13 cellular contexts compared by ENCODE assay signal in genomic region chrX:17642891-17643290, GRCh38.
DNase-seq lines count a peak whose midpoint lies in the region; ATAC-seq and TF ChIP-seq lines count a peak whose summit lies in the region.
"Had no signal": no experiment of that assay in that cellular context is flagged by ENCODE, and none has a peak within 500 bp of the region (broad histone marks: within the 10 kb centered on the region; RNA-seq: fewer than 3 reads in every experiment).

No MANE protein-coding gene starts in this region.

- H3K4me3 Mint-ChIP-seq in stimulated activated naive CD8-positive, alpha-beta T cell treated with anti-CD3 and anti-CD28 coated beads, Interleukin-15, amount 100 ng/mL, for 72 hours, result peak overlapping the region in 1 of 2 donors; percentile 29
- no peak overlapping the region for H3K4me3 Mint-ChIP-seq in activated T-helper 17 cell treated with anti-CD3 and anti-CD28 coated beads, Interleukin-2, amount 50 U/mL, for 72 hours
- no peak overlapping the region for H3K4me3 Mint-ChIP-seq in activated naive CD8-positive, alpha-beta T cell treated with anti-CD3 and anti-CD28 coated beads, Interleukin-2, amount 50 U/mL, for 24 hours
- H3K4me3 Mint-ChIP-seq in GM23338, result no peak overlapping the region
- H3K4me3 Mint-ChIP-seq: CD14-positive monocyte; CD4-positive, alpha-beta memory T cell had no signal

- H2AFZ ChIP-seq in GM23338, result no peak overlapping the region
- H2AFZ ChIP-seq: GM23248 had no signal

- no peak overlapping the region for H3K4me2 ChIP-seq in GM23338
- H3K4me2 ChIP-seq: BLaER1 had no signal

- no peaks in the 10 kb centered on the region for H4K20me1 ChIP-seq in GM23338 (replicated peaks; ENCODE audit: insufficient read depth)
- H4K20me1 ChIP-seq: BLaER1 had no signal

- H3K36me3 Mint-ChIP-seq in activated T-helper 17 cell treated with anti-CD3 and anti-CD28 coated beads, Interleukin-2, amount 50 U/mL, for 72 hours (ENCODE audit: low read depth), result no peaks in the 10 kb centered on the region
- H3K36me3 Mint-ChIP-seq in activated naive CD8-positive, alpha-beta T cell treated with anti-CD3 and anti-CD28 coated beads, Interleukin-2, amount 50 U/mL, for 24 hours (ENCODE audit: low read depth), result no peaks in the 10 kb centered on the region
- H3K36me3 Mint-ChIP-seq in GM23338 (ENCODE audit: low read depth), result no peaks in the 10 kb centered on the region
- H3K36me3 Mint-ChIP-seq: CD14-positive monocyte; CD4-positive, alpha-beta memory T cell had no signal

- no peaks in the 10 kb centered on the region for H3K9me2 ChIP-seq in GM23338 (ENCODE audit: insufficient read depth)

- H3K4me3 ChIP-seq in GM23338, result no peak overlapping the region
- H3K4me3 ChIP-seq: BLaER1, GM23248 had no signal

- H3K27ac Mint-ChIP-seq in stimulated activated naive CD8-positive, alpha-beta T cell treated with anti-CD3 and anti-CD28 coated beads, Interleukin-15, amount 100 ng/mL, for 72 hours, result no peak overlapping the region
- H3K27ac Mint-ChIP-seq in activated T-helper 17 cell treated with anti-CD3 and anti-CD28 coated beads, Interleukin-2, amount 50 U/mL, for 72 hours, result no peak overlapping the region
- H3K27ac Mint-ChIP-seq in activated naive CD8-positive, alpha-beta T cell treated with anti-CD3 and anti-CD28 coated beads, Interleukin-2, amount 50 U/mL, for 24 hours, result no peak overlapping the region
- no peak overlapping the region for H3K27ac Mint-ChIP-seq in GM23338
- H3K27ac Mint-ChIP-seq: CD14-positive monocyte; CD4-positive, alpha-beta memory T cell had no signal

- H3K27me3 ChIP-seq in GM23338 (ENCODE audit: insufficient read depth), result no peaks in the 10 kb centered on the region

- H3K27ac ChIP-seq in GM23338 (ENCODE audit: low read depth), result no peak overlapping the region
- H3K27ac ChIP-seq: BLaER1, GM23248 had no signal

- no peaks in the 10 kb centered on the region for H3F3A ChIP-seq in GM23338 (replicated peaks; ENCODE audit: low read depth)

- H3K4me1 ChIP-seq in GM23338 (ENCODE audit: insufficient read depth), result 0 out of 2 replicates have a peak, but pooled peaks cover 4% of the 10 kb centered on the region
- H3K4me1 ChIP-seq: BLaER1 had no signal

- peak; percentile 40 for ATAC-seq in stimulated activated naive CD8-positive, alpha-beta T cell treated with anti-CD3 and anti-CD28 coated beads, Interleukin-15, amount 100 ng/mL, for 72 hours
- ATAC-seq in stimulated activated naive CD8-positive, alpha-beta T cell treated with anti-CD3 and anti-CD28 coated beads, Interleukin-15, Interleukin-2, amounts not matched to agents 100 U/mL and 50 U/mL, for 24 hours, result no peak
- peak; percentile 50 for ATAC-seq in activated T-helper 17 cell treated with anti-CD3 and anti-CD28 coated beads, Interleukin-2, amount 50 U/mL, for 72 hours (replicated peaks)
- no peak for ATAC-seq in activated naive CD8-positive, alpha-beta T cell treated with anti-CD3 and anti-CD28 coated beads, Interleukin-2, amount 50 U/mL, for 24 hours
- no peak for ATAC-seq in GM23338

- H3K36me3 ChIP-seq in GM23338 (ENCODE audit: insufficient read depth), result no peaks in the 10 kb centered on the region
- H3K36me3 ChIP-seq: BLaER1 had no signal

- no peaks in the 10 kb centered on the region for H3K9me3 Mint-ChIP-seq in stimulated activated naive CD8-positive, alpha-beta T cell treated with anti-CD3 and anti-CD28 coated beads, Interleukin-15, amount 100 ng/mL, for 72 hours
- no peaks in the 10 kb centered on the region for H3K9me3 Mint-ChIP-seq in activated T-helper 17 cell treated with anti-CD3 and anti-CD28 coated beads, Interleukin-2, amount 50 U/mL, for 72 hours
- H3K9me3 Mint-ChIP-seq in activated naive CD8-positive, alpha-beta T cell treated with anti-CD3 and anti-CD28 coated beads, Interleukin-2, amount 50 U/mL, for 24 hours, result no peaks in the 10 kb centered on the region
- H3K9me3 Mint-ChIP-seq in GM23338, result no peaks in the 10 kb centered on the region
- H3K9me3 Mint-ChIP-seq: CD14-positive monocyte had no signal

- no peaks in the 10 kb centered on the region for H3K79me2 ChIP-seq in GM23338 (replicated peaks; ENCODE audit: insufficient read depth)

- DNase-seq in stimulated activated naive CD8-positive, alpha-beta T cell treated with anti-CD3 and anti-CD28 coated beads, Interleukin-15, amount 100 ng/mL, for 72 hours, result no peak
- DNase-seq in stimulated activated naive CD8-positive, alpha-beta T cell treated with anti-CD3 and anti-CD28 coated beads, Interleukin-15, Interleukin-2, amounts not matched to agents 100 U/mL and 50 U/mL, for 24 hours, result no peak
- peak; percentile 17 for DNase-seq in kidney tubule cell (ENCODE audit: low spot score)
- DNase-seq in activated naive CD8-positive, alpha-beta T cell treated with anti-CD3 and anti-CD28 coated beads, Interleukin-2, amount 50 U/mL, for 24 hours, result no peak
- DNase-seq in cerebellar nuclear complex (lab: John Stamatoyannopoulos, UW), result no peak
- DNase-seq in GM23338 (ENCODE audit: low spot score), result no peak
- DNase-seq: CD4-positive, alpha-beta memory T cell; DMS79 treated with DMSO at 0.1 percent for 48 hours; GM23248; HCEC 1CT had no signal

- peaks cover 14% of the 10 kb centered on the region for H3K4me1 Mint-ChIP-seq in stimulated activated naive CD8-positive, alpha-beta T cell treated with anti-CD3 and anti-CD28 coated beads, Interleukin-15, amount 100 ng/mL, for 72 hours
- no peaks in the 10 kb centered on the region for H3K4me1 Mint-ChIP-seq in activated T-helper 17 cell treated with anti-CD3 and anti-CD28 coated beads, Interleukin-2, amount 50 U/mL, for 72 hours
- H3K4me1 Mint-ChIP-seq in activated naive CD8-positive, alpha-beta T cell treated with anti-CD3 and anti-CD28 coated beads, Interleukin-2, amount 50 U/mL, for 24 hours, result peaks cover 4% of the 10 kb centered on the region
- peaks cover 29% of the 10 kb centered on the region for H3K4me1 Mint-ChIP-seq in GM23338
- H3K4me1 Mint-ChIP-seq: CD14-positive monocyte; CD4-positive, alpha-beta memory T cell had no signal

- no peaks in the 10 kb centered on the region for H3K27me3 Mint-ChIP-seq in stimulated activated naive CD8-positive, alpha-beta T cell treated with anti-CD3 and anti-CD28 coated beads, Interleukin-15, amount 100 ng/mL, for 72 hours
- no peaks in the 10 kb centered on the region for H3K27me3 Mint-ChIP-seq in activated T-helper 17 cell treated with anti-CD3 and anti-CD28 coated beads, Interleukin-2, amount 50 U/mL, for 72 hours
- H3K27me3 Mint-ChIP-seq in activated naive CD8-positive, alpha-beta T cell treated with anti-CD3 and anti-CD28 coated beads, Interleukin-2, amount 50 U/mL, for 24 hours, result no peaks in the 10 kb centered on the region
- peaks cover 1% of the 10 kb centered on the region for H3K27me3 Mint-ChIP-seq in GM23338 (ENCODE audit: insufficient read depth, low read depth, poor library complexity)
- H3K27me3 Mint-ChIP-seq: CD4-positive, alpha-beta memory T cell had no signal

- TF ChIP-seq CTCF in GM23338 (conservative IDR thresholded peaks at IDR 0.05; ENCODE audit: low read depth in 2 of 2), result no peak

TF ChIP-seq in GM23338, 12 proteins besides CTCF, POLR2A, EP300 and RAD21 (continues in another document):
- TF ChIP-seq JUNB (IDR thresholded peaks at IDR 0.05; ENCODE audit: unreplicated experiment), result no peak

Comparison
In these comparisons a context has a peak if more than half of its experiments do, and no peak if none do; other contexts are left out.
1. ATAC-seq: peak in stimulated activated naive CD8-positive, alpha-beta T cell treated with anti-CD3 and anti-CD28 coated beads, Interleukin-15, amount 100 ng/mL, for 72 hours (single experiment) and activated T-helper 17 cell treated with anti-CD3 and anti-CD28 coated beads, Interleukin-2, amount 50 U/mL, for 72 hours (single experiment); none in stimulated activated naive CD8-positive, alpha-beta T cell treated with anti-CD3 and anti-CD28 coated beads, Interleukin-15, Interleukin-2, amounts not matched to agents 100 U/mL and 50 U/mL, for 24 hours (single experiment), activated naive CD8-positive, alpha-beta T cell treated with anti-CD3 and anti-CD28 coated beads, Interleukin-2, amount 50 U/mL, for 24 hours (single experiment) and GM23338 (single experiment).